In genomic region chr18:30568333-30568732, GRCh38 we compare ENCODE assay signal across 29 cellular contexts.
"Had no signal": no experiment of that assay in that cellular context is flagged by ENCODE, and none has a peak within 500 bp of the region (broad histone marks: within the 10 kb centered on the region; RNA-seq: fewer than 3 reads in every experiment).

No MANE protein-coding gene starts in this region.

- H3K27ac Mint-ChIP-seq: stimulated activated effector memory CD8-positive, alpha-beta T cell treated with anti-CD3 and anti-CD28 coated beads, Interleukin-12 subunit alpha, Interleukin-12 subunit beta, amount 100 ng/mL, for 72 hours; stimulated activated memory B cell treated with anti-CD40 and anti-IgM and Interleukin-4, amounts not matched to agents 10 μg/mL and 1 μg/mL and 100 μg/mL, for 72 hours; stimulated activated naive B cell treated with anti-CD40 and anti-IgM and Interleukin-4, amounts not matched to agents 10 μg/mL and 1 μg/mL and 100 μg/mL, for 72 hours; stimulated activated naive CD8-positive, alpha-beta T cell treated with anti-CD3 and anti-CD28 coated beads, Interleukin-15, amount 100 ng/mL, for 72 hours; stimulated activated naive CD8-positive, alpha-beta T cell treated with anti-CD3 and anti-CD28 coated beads, Interleukin-15, Interleukin-2, amounts not matched to agents 100 ng/mL and 50 ng/mL, for 24 hours; type B pancreatic cell had no signal

- H3K27ac ChIP-seq: stomach, suprapubic skin, testis, thoracic aorta, thyroid gland, tibial artery, tibial nerve, transverse colon, upper lobe of left lung, upper lobe of right lung, uterus, vagina had no signal

- FAIRE-seq: urothelium cell line had no signal

- H3K36me3 ChIP-seq: stomach, suprapubic skin, thoracic aorta, thyroid gland, tibial artery, tibial nerve, transverse colon, upper lobe of left lung, upper lobe of right lung, uterus, vagina had no signal

- DNase-seq: stimulated activated CD4-positive, alpha-beta T cell treated with anti-CD3 and anti-CD28 coated beads, Interleukin-2, amount 100 ng/mL, for 48 hours; stimulated activated CD4-positive, alpha-beta T cell treated with anti-CD3 and anti-CD28 coated beads, Interleukin-4, amount 100 ng/mL, for 1 hour; stimulated activated CD4-positive, alpha-beta T cell treated with anti-CD3 and anti-CD28 coated beads, Interleukin-4, amount 100 ng/mL, for 24 hours; stimulated activated CD4-positive, alpha-beta T cell treated with anti-CD3 and anti-CD28 coated beads, Interleukin-4, amount 100 ng/mL, for 4 hours; stimulated activated CD8-positive, alpha-beta memory T cell treated with anti-CD3 and anti-CD28 coated beads, Interleukin-4, amount 100 ng/mL, for 48 hours; stimulated activated naive B cell treated with anti-CD40 and anti-IgM and Interleukin-4, amounts not matched to agents 10 μg/mL and 1 μg/mL and 100 μg/mL, for 72 hours; stimulated activated naive CD4-positive, alpha-beta T cell; stimulated activated naive CD4-positive, alpha-beta T cell treated with Interleukin-2 at 50 U/mL for 16 hours; stimulated activated naive CD8-positive, alpha-beta T cell treated with anti-CD3 and anti-CD28 coated beads, Interleukin-15, amount 100 ng/mL, for 72 hours; stimulated activated naive CD8-positive, alpha-beta T cell treated with anti-CD3 and anti-CD28 coated beads, Interleukin-15, Interleukin-2, amounts not matched to agents 100 U/mL and 50 U/mL, for 24 hours; stomach; substantia nigra; testis; thyroid gland; tibial artery; transverse colon; trophoblast cell; upper lobe of left lung; upper lobe of right lung; uterus had no signal

- ATAC-seq: stimulated activated effector memory CD8-positive, alpha-beta T cell treated with anti-CD3 and anti-CD28 coated beads, Interleukin-12 subunit alpha, Interleukin-12 subunit beta, amount 100 ng/mL, for 72 hours; stimulated activated memory B cell treated with anti-CD40 and anti-IgM and Interleukin-4, amounts not matched to agents 10 μg/mL and 1 μg/mL and 100 μg/mL, for 72 hours; stimulated activated naive B cell treated with anti-CD40 and anti-IgM and Interleukin-4, amounts not matched to agents 10 μg/mL and 1 μg/mL and 100 μg/mL, for 72 hours; stimulated activated naive CD8-positive, alpha-beta T cell treated with anti-CD3 and anti-CD28 coated beads, Interleukin-15, amount 100 ng/mL, for 72 hours; stimulated activated naive CD8-positive, alpha-beta T cell treated with anti-CD3 and anti-CD28 coated beads, Interleukin-15, Interleukin-2, amounts not matched to agents 100 U/mL and 50 U/mL, for 24 hours; upper lobe of right lung had no signal

- H3K4me3 ChIP-seq: stomach, suprapubic skin, testis, thoracic aorta, thyroid gland, tibial artery, tibial nerve, transverse colon, upper lobe of left lung, upper lobe of right lung, uterus, vagina had no signal

- H3K36me3 Mint-ChIP-seq: stimulated activated effector memory CD8-positive, alpha-beta T cell treated with anti-CD3 and anti-CD28 coated beads, Interleukin-12 subunit alpha, Interleukin-12 subunit beta, amount 100 ng/mL, for 72 hours; stimulated activated memory B cell treated with anti-CD40 and anti-IgM and Interleukin-4, amounts not matched to agents 10 μg/mL and 1 μg/mL and 100 μg/mL, for 72 hours; stimulated activated naive B cell treated with anti-CD40 and anti-IgM and Interleukin-4, amounts not matched to agents 10 μg/mL and 1 μg/mL and 100 μg/mL, for 72 hours; type B pancreatic cell had no signal

- H3K9me3 ChIP-seq: stomach, suprapubic skin, testis, thoracic aorta, thyroid gland, tibial artery, tibial nerve, transverse colon, upper lobe of left lung, upper lobe of right lung, uterus, vagina had no signal

- H3K27me3 Mint-ChIP-seq: stimulated activated memory B cell treated with anti-CD40 and anti-IgM and Interleukin-4, amounts not matched to agents 10 μg/mL and 1 μg/mL and 100 μg/mL, for 72 hours; stimulated activated naive B cell treated with anti-CD40 and anti-IgM and Interleukin-4, amounts not matched to agents 10 μg/mL and 1 μg/mL and 100 μg/mL, for 72 hours; stimulated activated naive CD8-positive, alpha-beta T cell treated with anti-CD3 and anti-CD28 coated beads, Interleukin-15, amount 100 ng/mL, for 72 hours; stimulated activated naive CD8-positive, alpha-beta T cell treated with anti-CD3 and anti-CD28 coated beads, Interleukin-15, Interleukin-2, amounts not matched to agents 100 ng/mL and 50 ng/mL, for 24 hours; type B pancreatic cell had no signal

- H3K27me3 ChIP-seq: stomach, suprapubic skin, testis, thyroid gland, tibial artery, tibial nerve, transverse colon, upper lobe of left lung, upper lobe of right lung, uterus, vagina had no signal

- H3K4me1 ChIP-seq: stomach, suprapubic skin, testis, thyroid gland, tibial artery, tibial nerve, transverse colon, upper lobe of left lung, upper lobe of right lung, uterus, vagina had no signal

- H3K4me1 Mint-ChIP-seq: stimulated activated effector memory CD8-positive, alpha-beta T cell treated with anti-CD3 and anti-CD28 coated beads, Interleukin-12 subunit alpha, Interleukin-12 subunit beta, amount 100 ng/mL, for 72 hours; stimulated activated memory B cell treated with anti-CD40 and anti-IgM and Interleukin-4, amounts not matched to agents 10 μg/mL and 1 μg/mL and 100 μg/mL, for 72 hours; stimulated activated naive B cell treated with anti-CD40 and anti-IgM and Interleukin-4, amounts not matched to agents 10 μg/mL and 1 μg/mL and 100 μg/mL, for 72 hours; stimulated activated naive CD8-positive, alpha-beta T cell treated with anti-CD3 and anti-CD28 coated beads, Interleukin-15, amount 100 ng/mL, for 72 hours had no signal

- H3K4me3 Mint-ChIP-seq: stimulated activated effector memory CD8-positive, alpha-beta T cell treated with anti-CD3 and anti-CD28 coated beads, Interleukin-12 subunit alpha, Interleukin-12 subunit beta, amount 100 ng/mL, for 72 hours; stimulated activated memory B cell treated with anti-CD40 and anti-IgM and Interleukin-4, amounts not matched to agents 10 μg/mL and 1 μg/mL and 100 μg/mL, for 72 hours; stimulated activated naive B cell treated with anti-CD40 and anti-IgM and Interleukin-4, amounts not matched to agents 10 μg/mL and 1 μg/mL and 100 μg/mL, for 72 hours; stimulated activated naive CD8-positive, alpha-beta T cell treated with anti-CD3 and anti-CD28 coated beads, Interleukin-15, amount 100 ng/mL, for 72 hours; stimulated activated naive CD8-positive, alpha-beta T cell treated with anti-CD3 and anti-CD28 coated beads, Interleukin-15, Interleukin-2, amounts not matched to agents 100 ng/mL and 50 ng/mL, for 24 hours; type B pancreatic cell had no signal
